In genomic region chr6:90290991-90291390, GRCh38 we compare ENCODE assay signal across 21 cellular contexts. TPM values are rescaled to one million over a fixed set of nuclear protein-coding genes. Genes with fewer than 3 reads are reported as not detected.
DNase-seq lines count a peak whose midpoint lies in the region; ATAC-seq, FAIRE-seq and TF ChIP-seq lines count a peak whose summit lies in the region.
"Had no signal": no experiment of that assay in that cellular context is flagged by ENCODE, and none has a peak within 500 bp of the region (broad histone marks: within the 10 kb centered on the region; RNA-seq: fewer than 3 reads in every experiment).

No MANE protein-coding gene starts in this region.

- H3K4me3 ChIP-seq in BLaER1 (no peak overlapping the region), SK-N-SH (ENCODE audit: low read depth in 2 of 2, low read length in 1 of 2) (no peak overlapping the region)
- H3K4me3 ChIP-seq: mucosa of descending colon, tibial nerve had no signal

- POLR2A ChIA-PET in SK-N-SH (lab: Yijun Ruan, JAX) = no interaction called here

- H3K27ac Mint-ChIP-seq in activated T-helper 1 cell treated with anti-CD3 and anti-CD28 coated beads, Interleukin-12 subunit alpha, Interleukin-12 subunit beta, Interleukin-2, Interleukin-4 antibody, amounts not matched to agents 30 ng/mL and 10 ng/mL and 1 ng/mL, durations not matched to agents 14 hours and 24 hours and 36 hours = peak overlapping the region; percentile 49
- H3K27ac Mint-ChIP-seq in glutamatergic neuron (ENCODE audit: unreplicated experiment) = peak overlapping the region; percentile 5

- H4K20me1 ChIP-seq in BLaER1 (peaks cover 28% of the 10 kb centered on the region; the same call in 1 of the 2 replicates), SK-N-SH (ENCODE audit: insufficient read depth) (no peaks in the 10 kb centered on the region)

- ATAC-seq in HG02623 (IDR thresholded peaks at IDR 0.05; ENCODE audit: unreplicated experiment) = no peak
- ATAC-seq: mucosa of descending colon, Right ventricle myocardium inferior had no signal

- H3K9ac ChIP-seq in BLaER1 (no peak overlapping the region), SK-N-SH (no peak overlapping the region)
- H3K9ac ChIP-seq: KMS-11 had no signal

- peaks cover 58% of the 10 kb centered on the region for H3K36me3 Mint-ChIP-seq in activated T-helper 1 cell treated with anti-CD3 and anti-CD28 coated beads, Interleukin-12 subunit alpha, Interleukin-12 subunit beta, Interleukin-2, Interleukin-4 antibody, amounts not matched to agents 30 ng/mL and 10 ng/mL and 1 ng/mL, durations not matched to agents 14 hours and 24 hours and 36 hours (ENCODE audit: low read depth)
- no peaks in the 10 kb centered on the region for H3K36me3 Mint-ChIP-seq in glutamatergic neuron (ENCODE audit: unreplicated experiment)

- H3K4me1 Mint-ChIP-seq in activated T-helper 1 cell treated with anti-CD3 and anti-CD28 coated beads, Interleukin-12 subunit alpha, Interleukin-12 subunit beta, Interleukin-2, Interleukin-4 antibody, amounts not matched to agents 30 ng/mL and 10 ng/mL and 1 ng/mL, durations not matched to agents 14 hours and 24 hours and 36 hours (ENCODE audit: low read depth) = peaks cover 83% of the 10 kb centered on the region
- peaks cover 54% of the 10 kb centered on the region for H3K4me1 Mint-ChIP-seq in glutamatergic neuron (ENCODE audit: low read depth, unreplicated experiment)

- CTCF ChIA-PET in SK-N-SH (lab: Yijun Ruan, JAX) = interaction anchor here (0.7 to 2.2 kb wide), 5 partner anchors 106 to 350 kb away, joined by 3 to 7 read pairs (median 3); no protein-coding TSS in a partner anchor

- H3K4me3 Mint-ChIP-seq in activated T-helper 1 cell treated with anti-CD3 and anti-CD28 coated beads, Interleukin-12 subunit alpha, Interleukin-12 subunit beta, Interleukin-2, Interleukin-4 antibody, amounts not matched to agents 30 ng/mL and 10 ng/mL and 1 ng/mL, durations not matched to agents 14 hours and 24 hours and 36 hours = peak overlapping the region; percentile 69
- H3K4me3 Mint-ChIP-seq in glutamatergic neuron (ENCODE audit: unreplicated experiment) = peak overlapping the region; percentile 31

- DNase-seq in COLO829 (ENCODE audit: low spot score) (peak; percentile 35), glutamatergic neuron (no peak), urothelium cell line (ENCODE audit: low spot score) (no peak), H54 (ENCODE audit: insufficient read length, low spot score) (no peak), SK-N-SH (no peak)
- no peak for DNase-seq in activated T-helper 1 cell treated with anti-CD3 and anti-CD28 coated beads, Interleukin-12 subunit alpha, Interleukin-12 subunit beta, Interleukin-2, Interleukin-4 antibody, amounts not matched to agents 30 ng/mL and 10 ng/mL and 1 ng/mL, durations not matched to agents 14 hours and 24 hours and 36 hours (ENCODE audit: low spot score)
- DNase-seq: activated CD4-positive, alpha-beta T cell treated with anti-CD3 and anti-CD28 coated beads for 48 hours; activated gamma-delta T cell treated with Interleukin-2 at 50 U/mL for 16 hours; effector memory CD4-positive, alpha-beta T cell; GF-D8; mucosa of descending colon; NCI-H345; stimulated activated CD4-positive, alpha-beta T cell treated with anti-CD3 and anti-CD28 coated beads, Interleukin-4, amount 100 ng/mL, for 4 hours; T-helper 9 cell had no signal

- H3K27ac ChIP-seq in BLaER1 = 0 out of 2 replicates have a peak overlapping the region, but pooled peaks have one; percentile 13
- H3K27ac ChIP-seq in SK-N-SH (ENCODE audit: low read depth in 2 of 2, low read length in 1 of 2) = no peak overlapping the region
- H3K27ac ChIP-seq: KMS-11 had no signal

- no peak for FAIRE-seq in urothelium cell line (lab: Jason Lieb, UNC)
- FAIRE-seq in H54 (lab: Jason Lieb, UNC) = no peak
- FAIRE-seq: GM12892, H1 had no signal

- WGBS in SK-N-SH (ENCODE audit: low lambda C conversion rate) = 80% methylated on average over 3 of the region's 3 CpGs

- H3K4me1 ChIP-seq in BLaER1 (peaks cover 44% of the 10 kb centered on the region), SK-N-SH (ENCODE audit: control insufficient read depth in 1 of 2, insufficient read depth in 2 of 2, low read depth in 1 of 2, low read length in 1 of 2) (peaks cover 0 to 20% of the 10 kb centered on the region in 2 experiments; a peak in 2 of 4 replicates)

- H3K27me3 ChIP-seq in BLaER1 (no peaks in the 10 kb centered on the region), SK-N-SH (ENCODE audit: insufficient read depth) (peaks cover 11% of the 10 kb centered on the region)
- H3K27me3 ChIP-seq: tibial nerve had no signal

- no peak for TF ChIP-seq RAD21 in SK-N-SH (IDR thresholded peaks at IDR 0.05; ENCODE audit: low read length)

- H3K36me3 ChIP-seq in BLaER1 (peaks cover 22% of the 10 kb centered on the region; the same call in 1 of the 2 replicates), SK-N-SH (replicated peaks in 1 of 2; ENCODE audit: control insufficient read depth in 1 of 2, insufficient read depth in 2 of 2, low read length in 1 of 2) (no peaks in the 10 kb centered on the region)
- H3K36me3 ChIP-seq: tibial nerve had no signal

- intact Hi-C loops in activated T-helper 1 cell treated with anti-CD3 and anti-CD28 coated beads, Interleukin-12 subunit alpha, Interleukin-12 subunit beta, Interleukin-2, Interleukin-4 antibody, amounts not matched to agents 30 ng/mL and 10 ng/mL and 1 ng/mL, durations not matched to agents 14 hours and 24 hours and 36 hours (cut with micrococcal nuclease) = loop anchor here (10.0 kb wide), 2 partner anchors 936 to 996 kb away; partner anchors contain the start of gene UBE2J1

- peaks cover 12% of the 10 kb centered on the region for H3K9me3 Mint-ChIP-seq in activated T-helper 1 cell treated with anti-CD3 and anti-CD28 coated beads, Interleukin-12 subunit alpha, Interleukin-12 subunit beta, Interleukin-2, Interleukin-4 antibody, amounts not matched to agents 30 ng/mL and 10 ng/mL and 1 ng/mL, durations not matched to agents 14 hours and 24 hours and 36 hours
- H3K9me3 Mint-ChIP-seq in glutamatergic neuron (ENCODE audit: unreplicated experiment) = peaks cover 11% of the 10 kb centered on the region

- H3K4me2 ChIP-seq in BLaER1 (peak overlapping the region; percentile 26; the same call in 1 of the 2 replicates), SK-N-SH (no peak overlapping the region)
- H3K4me2 ChIP-seq: KMS-11 had no signal

- H2AFZ ChIP-seq in SK-N-SH (ENCODE audit: low read depth) = no peak overlapping the region

- no peaks in the 10 kb centered on the region for H3K79me2 ChIP-seq in SK-N-SH (ENCODE audit: insufficient read depth)

- peaks cover 4% of the 10 kb centered on the region for H3K27me3 Mint-ChIP-seq in activated T-helper 1 cell treated with anti-CD3 and anti-CD28 coated beads, Interleukin-12 subunit alpha, Interleukin-12 subunit beta, Interleukin-2, Interleukin-4 antibody, amounts not matched to agents 30 ng/mL and 10 ng/mL and 1 ng/mL, durations not matched to agents 14 hours and 24 hours and 36 hours (ENCODE audit: insufficient read depth)
- peaks cover 7% of the 10 kb centered on the region for H3K27me3 Mint-ChIP-seq in glutamatergic neuron (ENCODE audit: unreplicated experiment)

- no peaks in the 10 kb centered on the region for H3K9me2 ChIP-seq in SK-N-SH

- no peak for TF ChIP-seq POLR2A in H54 (IDR thresholded peaks at IDR 0.05; ENCODE audit: low read depth, low read length)

- no peaks in the 10 kb centered on the region; the same call in 1 of the 2 replicates for H3K9me3 ChIP-seq in BLaER1
- no peaks in the 10 kb centered on the region for H3K9me3 ChIP-seq in SK-N-SH
- H3K9me3 ChIP-seq: mucosa of descending colon, tibial nerve had no signal

- no peak for TF ChIP-seq CTCF in glutamatergic neuron (IDR thresholded peaks at IDR 0.05; ENCODE audit: partially characterized antibody, unreplicated experiment)
- no peak for TF ChIP-seq CTCF in SK-N-SH (IDR thresholded peaks at IDR 0.05)

- TF ChIP-seq EP300 in SK-N-SH (IDR thresholded peaks at IDR 0.05; ENCODE audit: borderline replicate concordance in 1 of 2, low read depth in 1 of 2, low read length in 1 of 2) = no peak

- H3F3A ChIP-seq in SK-N-SH (replicated peaks; ENCODE audit: insufficient read depth) = no peaks in the 10 kb centered on the region

TF ChIP-seq in SK-N-SH, 30 proteins besides CTCF, POLR2A, EP300 and RAD21 (continues in another document):
- TF ChIP-seq USF1 (IDR thresholded peaks at IDR 0.05; ENCODE audit: borderline replicate concordance, low read depth) = no peak

RNA-seq across cellular contexts. Expression of gene BACH2, which starts 5.7 kb away (rescaled TPM):
- total RNA-seq in activated T-helper 1 cell treated with anti-CD3 and anti-CD28 coated beads, Interleukin-12 subunit alpha, Interleukin-12 subunit beta, Interleukin-2, Interleukin-4 antibody, amounts not matched to agents 30 ng/mL and 10 ng/mL and 1 ng/mL, durations not matched to agents 14 hours and 24 hours and 36 hours = 68.1 and 71.2 TPM in 2 replicates
- total RNA-seq in glutamatergic neuron (ENCODE audit: unreplicated experiment) = 96.4 TPM
- polyA plus RNA-seq in SK-N-SH (2012; rRNA removed) = 0.46 and 0.50 TPM in 2 replicates
- polyA plus RNA-seq in SK-N-SH (2012; cell fraction: cytosol; rRNA removed) = 0.72 and 0.75 TPM in 2 replicates
- 0.64 and 0.72 TPM in 2 replicates for polyA plus RNA-seq in SK-N-SH (2012; cell fraction: nucleus; rRNA removed)
